1 cellular context compared by ENCODE assay signal in the genomic region with DNA sequence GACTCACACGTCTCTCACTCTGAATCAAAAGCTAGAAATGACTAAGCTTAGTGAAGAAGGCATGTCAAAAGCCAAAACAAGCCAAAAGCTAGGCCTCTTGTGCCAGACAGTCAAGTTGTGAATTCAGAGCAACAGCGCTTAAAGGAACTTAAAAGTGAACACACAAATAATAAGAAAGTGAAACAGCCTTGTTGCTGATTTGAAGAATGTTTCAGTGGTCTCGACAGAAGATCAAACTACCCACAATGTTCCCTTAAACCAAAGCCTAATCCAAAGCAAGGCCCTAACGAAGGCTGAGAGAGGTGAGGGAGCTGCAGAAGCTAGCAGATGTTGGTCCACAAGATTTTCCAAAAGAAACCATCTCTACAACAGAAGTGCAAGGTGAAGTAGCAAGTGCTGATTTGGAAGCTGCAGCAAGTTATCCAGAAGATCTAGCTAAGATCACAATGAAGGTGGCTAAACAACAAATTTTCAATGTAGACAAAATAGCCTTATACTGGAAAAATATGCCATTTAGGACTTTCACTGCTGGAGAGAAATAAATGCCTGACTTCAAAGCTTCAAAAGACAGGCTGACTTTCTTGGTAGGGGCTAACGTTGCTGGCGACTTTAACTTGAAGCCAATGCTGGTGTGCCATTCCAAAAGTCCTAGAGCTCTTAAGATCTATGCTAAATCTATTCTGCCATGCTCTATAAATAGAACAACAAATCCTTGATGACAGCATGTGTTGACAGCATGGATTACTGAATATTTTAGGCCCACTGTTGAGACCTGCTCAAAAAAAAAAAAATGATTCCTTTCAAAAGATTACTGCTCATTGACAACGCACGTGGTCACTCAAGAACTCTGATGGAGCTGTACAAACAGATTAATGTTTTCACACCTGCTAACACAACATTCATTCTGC.
A peak's percentile ranks its signal among the peaks of the same experiment; 100 is the strongest.
TF ChIP-seq lines count a peak whose summit lies in the region.

No MANE protein-coding gene starts in this region.

TF ChIP-seq in GM12878, 131 proteins besides CTCF, POLR2A, EP300 and RAD21 (continued from another document):
- TF ChIP-seq SKIL (IDR thresholded peaks at IDR 0.05; ENCODE audit: low read depth, poor library complexity, severe bottlenecking) (peak; percentile 66), E2F8 (IDR thresholded peaks at IDR 0.05; ENCODE audit: low read depth, partially characterized antibody) (no peak), NR2F1 (conservative IDR thresholded peaks at IDR 0.05) (no peak), IRF4 (IDR thresholded peaks at IDR 0.05; ENCODE audit: low read depth, low read length) (peak; percentile 73), HSF1 (IDR thresholded peaks at IDR 0.05; ENCODE audit: low read depth, low read length) (no peak), CEBPB (IDR thresholded peaks at IDR 0.05; ENCODE audit: borderline replicate concordance in 1 of 2, low read depth in 2 of 2, low read length in 2 of 2) (no peak)
- TF ChIP-seq, protein P1, sequence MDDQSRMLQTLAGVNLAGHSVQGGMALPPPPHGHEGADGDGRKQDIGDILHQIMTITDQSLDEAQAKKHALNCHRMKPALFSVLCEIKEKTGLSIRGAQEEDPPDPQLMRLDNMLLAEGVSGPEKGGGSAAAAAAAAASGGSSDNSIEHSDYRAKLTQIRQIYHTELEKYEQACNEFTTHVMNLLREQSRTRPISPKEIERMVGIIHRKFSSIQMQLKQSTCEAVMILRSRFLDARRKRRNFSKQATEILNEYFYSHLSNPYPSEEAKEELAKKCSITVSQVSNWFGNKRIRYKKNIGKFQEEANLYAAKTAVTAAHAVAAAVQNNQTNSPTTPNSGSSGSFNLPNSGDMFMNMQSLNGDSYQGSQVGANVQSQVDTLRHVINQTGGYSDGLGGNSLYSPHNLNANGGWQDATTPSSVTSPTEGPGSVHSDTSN (IDR thresholded peaks at IDR 0.05; ENCODE audit: insufficient replicate concordance, low read depth, low read length): no peak
- TF ChIP-seq, protein P2, sequence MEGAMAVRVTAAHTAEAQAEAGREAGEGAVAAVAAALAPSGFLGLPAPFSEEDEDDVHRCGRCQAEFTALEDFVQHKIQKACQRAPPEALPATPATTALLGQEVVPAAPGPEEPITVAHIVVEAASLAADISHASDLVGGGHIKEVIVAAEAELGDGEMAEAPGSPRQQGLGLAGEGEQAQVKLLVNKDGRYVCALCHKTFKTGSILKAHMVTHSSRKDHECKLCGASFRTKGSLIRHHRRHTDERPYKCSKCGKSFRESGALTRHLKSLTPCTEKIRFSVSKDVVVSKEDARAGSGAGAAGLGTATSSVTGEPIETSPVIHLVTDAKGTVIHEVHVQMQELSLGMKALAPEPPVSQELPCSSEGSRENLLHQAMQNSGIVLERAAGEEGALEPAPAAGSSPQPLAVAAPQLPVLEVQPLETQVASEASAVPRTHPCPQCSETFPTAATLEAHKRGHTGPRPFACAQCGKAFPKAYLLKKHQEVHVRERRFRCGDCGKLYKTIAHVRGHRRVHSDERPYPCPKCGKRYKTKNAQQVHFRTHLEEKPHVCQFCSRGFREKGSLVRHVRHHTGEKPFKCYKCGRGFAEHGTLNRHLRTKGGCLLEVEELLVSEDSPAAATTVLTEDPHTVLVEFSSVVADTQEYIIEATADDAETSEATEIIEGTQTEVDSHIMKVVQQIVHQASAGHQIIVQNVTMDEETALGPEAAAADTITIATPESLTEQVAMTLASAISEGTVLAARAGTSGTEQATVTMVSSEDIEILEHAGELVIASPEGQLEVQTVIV (IDR thresholded peaks at IDR 0.05; ENCODE audit: borderline replicate concordance, partially characterized antibody): no peak
